8 cellular contexts compared by ENCODE assay signal in genomic region chr2:171521361-171522056, GRCh38. TPM values are rescaled to one million over a fixed set of nuclear protein-coding genes. Genes with fewer than 3 reads are reported as not detected.
DNase-seq lines count a peak whose midpoint lies in the region; ATAC-seq, FAIRE-seq and TF ChIP-seq lines count a peak whose summit lies in the region.

No MANE protein-coding gene starts in this region.

- no peak for TF ChIP-seq POLR2A in GM12892 (IDR thresholded peaks at IDR 0.05; ENCODE audit: low read depth, low read length)

- no peak overlapping the region for H3K27ac Mint-ChIP-seq in activated CD8-positive, alpha-beta T cell treated with anti-CD3 and anti-CD28 coated beads for 36 hours
- H3K27ac Mint-ChIP-seq in stimulated activated naive B cell treated with anti-CD40 and anti-IgM and Interleukin-4, amounts not matched to agents 10 μg/mL and 1 μg/mL and 100 μg/mL, for 72 hours, result no peak overlapping the region

- no peaks in the 10 kb centered on the region for H3K9me3 Mint-ChIP-seq in activated CD8-positive, alpha-beta T cell treated with anti-CD3 and anti-CD28 coated beads for 36 hours
- no peaks in the 10 kb centered on the region for H3K9me3 Mint-ChIP-seq in stimulated activated naive B cell treated with anti-CD40 and anti-IgM and Interleukin-4, amounts not matched to agents 10 μg/mL and 1 μg/mL and 100 μg/mL, for 72 hours

- CTCF ChIA-PET in activated CD8-positive, alpha-beta T cell treated with anti-CD3 and anti-CD28 coated beads for 36 hours (lab: Charles Lee), result interaction anchor here (0.6 to 2.0 kb wide), 5 partner anchors 8 to 496 kb away, joined by 3 to 10 read pairs (median 3); no protein-coding TSS in a partner anchor

- POLR2A ChIA-PET in activated CD8-positive, alpha-beta T cell treated with anti-CD3 and anti-CD28 coated beads for 36 hours (lab: Charles Lee), result interaction anchor here (0.9 kb wide), 1 partner anchor 87 kb away, joined by 3 read pairs; the partner anchor contains the start of genes DCAF17 and METTL8

- H3K4me1 Mint-ChIP-seq in activated CD8-positive, alpha-beta T cell treated with anti-CD3 and anti-CD28 coated beads for 36 hours (ENCODE audit: low read depth), result peaks cover 4% of the 10 kb centered on the region
- H3K4me1 Mint-ChIP-seq in stimulated activated naive B cell treated with anti-CD40 and anti-IgM and Interleukin-4, amounts not matched to agents 10 μg/mL and 1 μg/mL and 100 μg/mL, for 72 hours, result peaks cover 5 to 13% of the 10 kb centered on the region in 2 donors

- H3K27me3 Mint-ChIP-seq in activated CD8-positive, alpha-beta T cell treated with anti-CD3 and anti-CD28 coated beads for 36 hours, result peaks cover 37% of the 10 kb centered on the region
- H3K27me3 Mint-ChIP-seq in stimulated activated naive B cell treated with anti-CD40 and anti-IgM and Interleukin-4, amounts not matched to agents 10 μg/mL and 1 μg/mL and 100 μg/mL, for 72 hours, result peaks cover 36 to 66% of the 10 kb centered on the region in 2 donors

- intact Hi-C loops in activated CD8-positive, alpha-beta T cell treated with anti-CD3 and anti-CD28 coated beads for 36 hours (cut with micrococcal nuclease), result no loop called here

- no peaks in the 10 kb centered on the region for H3K36me3 Mint-ChIP-seq in activated CD8-positive, alpha-beta T cell treated with anti-CD3 and anti-CD28 coated beads for 36 hours (ENCODE audit: low read depth)
- peaks cover 3 to 7% of the 10 kb centered on the region in 2 donors for H3K36me3 Mint-ChIP-seq in stimulated activated naive B cell treated with anti-CD40 and anti-IgM and Interleukin-4, amounts not matched to agents 10 μg/mL and 1 μg/mL and 100 μg/mL, for 72 hours

- DNase-seq in HCEC 1CT (peak; percentile 11), GM12892 (ENCODE audit: insufficient read length) (no peak), inferior parietal cortex (ENCODE audit: extremely low spot score) (no peak)
- DNase-seq in activated CD8-positive, alpha-beta T cell treated with anti-CD3 and anti-CD28 coated beads for 36 hours, result no peak
- no peak for DNase-seq in stimulated activated naive B cell treated with anti-CD40 and anti-IgM and Interleukin-4, amounts not matched to agents 10 μg/mL and 1 μg/mL and 100 μg/mL, for 72 hours
- DNase-seq in activated CD4-positive, alpha-beta T cell treated with anti-CD3 and anti-CD28 coated beads for 48 hours, result no peak

- ATAC-seq in activated CD8-positive, alpha-beta T cell treated with anti-CD3 and anti-CD28 coated beads for 36 hours, result no peak
- ATAC-seq in stimulated activated naive B cell treated with anti-CD40 and anti-IgM and Interleukin-4, amounts not matched to agents 10 μg/mL and 1 μg/mL and 100 μg/mL, for 72 hours (replicated peaks), result no peak
- no peak for ATAC-seq in GM21528 (IDR thresholded peaks at IDR 0.05; ENCODE audit: low FRiP score, unreplicated experiment)

- TF ChIP-seq CTCF in activated CD8-positive, alpha-beta T cell treated with anti-CD3 and anti-CD28 coated beads for 36 hours (IDR thresholded peaks at IDR 0.05), result no peak

- no peak for FAIRE-seq in GM12892 (lab: Jason Lieb, UNC)

- H3K4me3 ChIP-seq in iPS-11a (ENCODE audit: low read depth, low read length), result peak overlapping the region; percentile 75

- H3K4me3 Mint-ChIP-seq in activated CD8-positive, alpha-beta T cell treated with anti-CD3 and anti-CD28 coated beads for 36 hours, result peak overlapping the region; percentile 80
- H3K4me3 Mint-ChIP-seq in stimulated activated naive B cell treated with anti-CD40 and anti-IgM and Interleukin-4, amounts not matched to agents 10 μg/mL and 1 μg/mL and 100 μg/mL, for 72 hours, result peak overlapping the region; percentile 84 to 90

RNA-seq across cellular contexts. Expression of gene CYBRD1, which starts 0.8 kb away (rescaled TPM):
- 1 to 10 TPM in 1 of 2 experiments, under 1 TPM in 1; 0.79 to 1.2 TPM for total RNA-seq in activated CD8-positive, alpha-beta T cell treated with anti-CD3 and anti-CD28 coated beads for 36 hours
- 33.9 TPM for polyA plus RNA-seq in GM12892 (2012; ENCODE audit: missing spikeins)
